ENCODE assay signal across 11 cellular contexts in genomic region chr7:34596887-34597286, GRCh38.
A peak's percentile ranks its signal among the peaks of the same experiment; 100 is the strongest.
DNase-seq lines count a peak whose midpoint lies in the region; ATAC-seq, FAIRE-seq and TF ChIP-seq lines count a peak whose summit lies in the region.
"Had no signal": no experiment of that assay in that cellular context is flagged by ENCODE, and none has a peak within 500 bp of the region (broad histone marks: within the 10 kb centered on the region; RNA-seq: fewer than 3 reads in every experiment).

No MANE protein-coding gene starts in this region.

- no peak overlapping the region for H3K4me3 ChIP-seq in HepG2 (replicated peaks in 1 of 3; ENCODE audit: insufficient read depth in 1 of 3, low read depth in 2 of 3, low read length in 3 of 3)
- H3K4me3 ChIP-seq in right lobe of liver = no peak overlapping the region
- H3K4me3 ChIP-seq: HAP-1 had no signal

- no peak for TF ChIP-seq POLR2A in HepG2 (IDR thresholded peaks at IDR 0.05; ENCODE audit: insufficient read depth in 1 of 2, low read depth in 2 of 2, low read length in 2 of 2)
- TF ChIP-seq POLR2A in right lobe of liver (IDR thresholded peaks at IDR 0.05) = no peak

- 100% methylated on average over 2 of the region's 2 CpGs for WGBS in HepG2 (ENCODE audit: low lambda C conversion rate)
- 51% methylated on average over 2 of the region's 2 CpGs for WGBS in right lobe of liver (ENCODE audit: insufficient coverage, low coverage, low lambda C conversion rate, missing lambda C conversion rate)

- no TSS peak for BruUV-seq in HepG2 (replicated peaks; lab: Mats Ljungman, UMichigan)

- CTCF ChIA-PET in HepG2 (lab: Yijun Ruan, JAX; ENCODE audit: low intra/inter-chr PET ratio, low total read pairs) = interaction anchor here (0.7 to 1.4 kb wide), 2 partner anchors 276 to 463 kb away, joined by 3 to 11 read pairs; no protein-coding TSS in a partner anchor

- H3K79me2 ChIP-seq in HepG2 (ENCODE audit: insufficient read depth, low read length) = no peaks in the 10 kb centered on the region

- no peak overlapping the region for H2AFZ ChIP-seq in HepG2 (ENCODE audit: low read length)

- no peak for TF ChIP-seq RAD21 in HepG2 (CRISPR knock-in tag; IDR thresholded peaks at IDR 0.05)

- H3K4me1 ChIP-seq in HepG2 (ENCODE audit: insufficient read depth, low read length) (no peaks in the 10 kb centered on the region), right lobe of liver (no peaks in the 10 kb centered on the region)
- H3K4me1 ChIP-seq: HAP-1 had no signal

- intact Hi-C loops in HepG2 (cut with micrococcal nuclease; ENCODE audit: unreplicated experiment) = loop anchor here (1.0 kb wide), 1 partner anchor 276 kb away; no protein-coding TSS in a partner anchor
- intact Hi-C loops in right lobe of liver (cut with DNase I) = no loop called here
- intact Hi-C loops in posterior cingulate gyrus (cut with DNase I) = no loop called here

- no peaks in the 10 kb centered on the region for H3K9me3 ChIP-seq in HepG2 (ENCODE audit: low read length)
- no peaks in the 10 kb centered on the region for H3K9me3 ChIP-seq in right lobe of liver
- H3K9me3 ChIP-seq: HAP-1 had no signal

- TF ChIP-seq EP300 in HepG2 (IDR thresholded peaks at IDR 0.05; ENCODE audit: low read depth in 2 of 2, low read length in 2 of 2) (no peak), HepG2 (CRISPR knock-in tag; IDR thresholded peaks at IDR 0.05; ENCODE audit: borderline replicate concordance) (no peak)

- peak; percentile 23 for FAIRE-seq in HepG2 (lab: Jason Lieb, UNC)

- H3K36me3 ChIP-seq in HepG2 (replicated peaks in 1 of 2; ENCODE audit: control insufficient read depth in 1 of 2, insufficient read depth in 2 of 2, low read length in 2 of 2) = peaks cover 0 to 13% of the 10 kb centered on the region in 2 experiments; a peak in 1 of 5 replicates
- no peaks in the 10 kb centered on the region for H3K36me3 ChIP-seq in right lobe of liver
- H3K36me3 ChIP-seq: HAP-1 had no signal

- H3K27me3 ChIP-seq in HepG2 (ENCODE audit: control insufficient read depth in 1 of 2, insufficient read depth in 2 of 2, low read length in 2 of 2) = no peaks in the 10 kb centered on the region
- no peaks in the 10 kb centered on the region for H3K27me3 ChIP-seq in right lobe of liver

- H4K20me1 ChIP-seq in HepG2 (ENCODE audit: insufficient read depth, low read length) = no peaks in the 10 kb centered on the region

- no peak overlapping the region for H3K4me2 ChIP-seq in HepG2 (ENCODE audit: low read depth, low read length)

- ATAC-seq in HepG2 (peak; percentile 66), right lobe of liver (no peak)

- TF ChIP-seq CTCF in HepG2 (CRISPR knock-in tag; IDR thresholded peaks at IDR 0.05) (peak; percentile 58), right lobe of liver (IDR thresholded peaks at IDR 0.05) (peak in 1 of 4 donors; percentile 10)

- in situ Hi-C loops in HepG2 (cut with HindIII; ENCODE audit: extremely low pct_ligation_motif_present, low pct_unique_long_range_greater_than_20kb) = loop anchor here (5.0 kb wide), 2 partner anchors 280 to 460 kb away; no protein-coding TSS in a partner anchor

- POLR2A ChIA-PET in HepG2 (lab: Yijun Ruan, JAX) = no interaction called here

- DNase-seq in HepG2 (ENCODE audit: low spot score) (peak; percentile 15), right lobe of liver (no peak), NCI-H226 (peak; percentile 39), dermis blood vessel endothelial cell (peak; percentile 15), AG08396 (ENCODE audit: low spot score) (no peak), posterior cingulate gyrus (no peak), COLO668 (lab: John Stamatoyannopoulos, UW; ENCODE audit: unreplicated experiment) (no peak), mucosa of gallbladder (ENCODE audit: low spot score) (no peak)
- DNase-seq: naive B cell, NCI-H1105 treated with DMSO at 0.1 percent for 48 hours had no signal

- no peak overlapping the region for H3K9ac ChIP-seq in HepG2 (ENCODE audit: insufficient read depth, low read depth, low read length)

- H3K27ac ChIP-seq in HepG2 (ENCODE audit: extremely low read length, insufficient read depth, low read length) = no peak overlapping the region
- no peak overlapping the region for H3K27ac ChIP-seq in right lobe of liver

TF ChIP-seq in HepG2, 621 proteins besides CTCF, POLR2A, EP300 and RAD21:
- no peak for TF ChIP-seq KMT2A (CRISPR knock-in tag; IDR thresholded peaks at IDR 0.05)
- peak; percentile 68 for TF ChIP-seq STAG1 (CRISPR knock-in tag; IDR thresholded peaks at IDR 0.05)
- TF ChIP-seq SOX13 (IDR thresholded peaks at IDR 0.05) = no peak
- 0 out of 4 replicates have a peak, but pooled peaks of 1 of the 2 experiments have one; percentile 22 for TF ChIP-seq SOX13 (CRISPR knock-in tag; conservative IDR thresholded peaks at IDR 0.05 in 1 of 2, IDR thresholded peaks at IDR 0.05 in 1 of 2)
- TF ChIP-seq SMC3 (IDR thresholded peaks at IDR 0.05; ENCODE audit: low read length) = peak; percentile 40
- no peak for TF ChIP-seq ZNF30 (CRISPR knock-in tag; IDR thresholded peaks at IDR 0.05)
- TF ChIP-seq TBX3 (IDR thresholded peaks at IDR 0.05; ENCODE audit: borderline replicate concordance) = no peak
- TF ChIP-seq ZNF570 (CRISPR knock-in tag; IDR thresholded peaks at IDR 0.05; ENCODE audit: borderline replicate concordance) = no peak
- TF ChIP-seq DNMT3B (CRISPR knock-in tag; conservative IDR thresholded peaks at IDR 0.05) = no peak

Comparison
In these comparisons a context has a peak if more than half of its experiments do, and no peak if none do; other contexts are left out.
1. DNase-seq: peak in HepG2 (single experiment), NCI-H226 (single experiment) and dermis blood vessel endothelial cell (single experiment); none in right lobe of liver (0 of 3), AG08396 (single experiment), posterior cingulate gyrus (0 of 10), COLO668 (single experiment) and mucosa of gallbladder (single experiment).